ENCODE assay signal across 8 cellular contexts in the genomic region with DNA sequence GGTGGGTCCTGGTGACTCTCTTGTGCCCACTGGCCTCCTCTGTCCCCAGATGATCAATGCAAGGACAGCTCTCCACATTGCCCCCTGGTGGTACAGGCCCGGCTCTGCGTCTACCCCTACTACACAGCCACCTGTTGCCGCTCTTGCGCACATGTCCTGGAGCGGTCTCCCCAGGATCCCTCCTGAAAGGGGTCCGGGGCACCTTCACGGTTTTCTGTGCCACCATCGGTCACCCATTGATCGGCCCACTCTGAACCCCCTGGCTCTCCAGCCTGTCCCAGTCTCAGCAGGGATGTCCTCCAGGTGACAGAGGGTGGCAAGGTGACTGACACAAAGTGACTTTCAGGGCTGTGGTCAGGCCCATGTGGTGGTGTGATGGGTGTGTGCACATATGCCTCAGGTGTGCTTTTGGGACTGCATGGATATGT.
DNase-seq lines count a peak whose midpoint lies in the region; ATAC-seq, FAIRE-seq and TF ChIP-seq lines count a peak whose summit lies in the region.

No MANE protein-coding gene starts in this region.

- H3K9me3 ChIP-seq in muscle layer of duodenum (ENCODE audit: control insufficient read depth in 1 of 2, low read length in 2 of 2) = no peaks in the 10 kb centered on the region
- H3K9me3 ChIP-seq in stomach smooth muscle (ENCODE audit: control insufficient read depth in 2 of 2, low read length in 2 of 2) = no peaks in the 10 kb centered on the region

- H3K36me3 ChIP-seq in muscle layer of duodenum (ENCODE audit: control insufficient read depth in 1 of 2, insufficient read depth in 2 of 2, low read length in 2 of 2) = peaks cover 0 to 29% of the 10 kb centered on the region in 2 donors
- H3K36me3 ChIP-seq in stomach smooth muscle (ENCODE audit: control insufficient read depth in 2 of 2, insufficient read depth in 2 of 2, low read length in 2 of 2) = peaks cover 8 to 13% of the 10 kb centered on the region in 2 donors

- no peak for TF ChIP-seq POLR2A in H54 (IDR thresholded peaks at IDR 0.05; ENCODE audit: low read depth, low read length)

- DNase-seq in AG09319 (ENCODE audit: extremely low read depth, low read depth) = no peak
- DNase-seq in H54 (ENCODE audit: insufficient read length, low spot score) = peak; percentile 55
- DNase-seq in NCI-H82 (lab: John Stamatoyannopoulos, UW) = peak; percentile 93
- peak; percentile 73 for DNase-seq in activated CD8-positive, alpha-beta memory T cell treated with anti-CD3 and anti-CD28 coated beads, Interleukin-2, amount 50 U/mL, for 4 hours
- DNase-seq in epidermal melanocyte (ENCODE audit: insufficient read length, low spot score) = peak; percentile 66

- no peak for ATAC-seq in GM19395 (IDR thresholded peaks at IDR 0.05; ENCODE audit: unreplicated experiment)

- H3K4me1 ChIP-seq in muscle layer of duodenum (ENCODE audit: control insufficient read depth in 1 of 2, insufficient read depth in 2 of 2, low read length in 2 of 2) (peaks cover 42 to 54% of the 10 kb centered on the region in 2 donors), stomach smooth muscle (ENCODE audit: control insufficient read depth, insufficient read depth, low read length) (peaks cover 66% of the 10 kb centered on the region)

- H3K4me3 ChIP-seq in muscle layer of duodenum (ENCODE audit: low read depth in 1 of 2, low read length in 2 of 2) (peak overlapping the region; percentile 64 to 76), stomach smooth muscle (ENCODE audit: low read length in 2 of 2) (peak overlapping the region; percentile 72 to 80)

- peak; percentile 91 for TF ChIP-seq CTCF in AG09319 (IDR thresholded peaks at IDR 0.05; ENCODE audit: low read depth, low read length)

- no peak for FAIRE-seq in H54 (lab: Jason Lieb, UNC)

- H3K27me3 ChIP-seq in muscle layer of duodenum (ENCODE audit: low read depth, low read length) (no peaks in the 10 kb centered on the region), stomach smooth muscle (ENCODE audit: control insufficient read depth in 1 of 2, insufficient read depth in 2 of 2, low read length in 2 of 2) (no peaks in the 10 kb centered on the region)

- peak overlapping the region; percentile 100 for H3K27ac ChIP-seq in muscle layer of duodenum (ENCODE audit: low read length)
- H3K27ac ChIP-seq in stomach smooth muscle (ENCODE audit: low read length) = peak overlapping the region; percentile 100

- peak overlapping the region; percentile 99 to 100 for H3K9ac ChIP-seq in stomach smooth muscle (ENCODE audit: low read length in 2 of 2)
